ENCODE assay signal across 1 cellular context in the genomic region with DNA sequence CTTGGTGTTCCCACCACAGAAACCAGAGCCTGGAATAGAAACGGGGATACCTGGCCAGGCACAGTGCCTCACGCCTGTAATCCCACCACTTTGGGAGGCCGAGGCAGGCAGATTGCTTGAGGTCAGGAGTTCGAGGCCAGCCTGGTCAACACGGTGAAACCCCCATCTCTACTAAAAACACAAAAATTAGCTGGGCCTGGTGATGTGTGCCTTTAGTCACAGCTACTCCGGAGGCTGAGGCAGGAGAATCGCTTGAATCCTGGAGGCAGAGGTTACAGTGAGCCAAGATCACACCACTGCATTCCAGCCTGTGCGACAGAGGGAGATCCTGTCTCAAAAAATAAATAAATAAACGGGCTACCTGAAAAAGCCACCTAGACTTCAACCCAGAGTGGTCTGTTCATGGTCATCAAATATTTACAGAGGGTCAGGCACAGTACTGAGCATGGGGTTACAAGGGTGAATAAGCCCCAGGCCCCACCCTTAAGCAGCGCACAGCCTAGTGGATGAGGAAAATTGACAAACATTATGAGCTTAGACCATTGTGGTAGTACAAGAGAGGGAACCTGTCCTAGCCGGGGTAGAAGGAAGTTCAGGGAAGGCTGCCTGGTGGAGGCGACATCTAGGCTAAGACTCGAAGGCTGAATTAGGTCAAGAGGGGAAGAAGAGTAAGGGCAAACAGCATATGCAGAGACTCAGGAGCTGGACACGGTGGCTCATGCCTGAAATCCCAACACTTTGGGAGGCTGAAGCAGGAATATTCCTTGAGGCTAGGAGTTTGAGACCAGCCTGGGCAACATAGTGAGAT.
TF ChIP-seq lines count a peak whose summit lies in the region.

No MANE protein-coding gene starts in this region.

TF ChIP-seq in IMR-90, 13 proteins besides CTCF, POLR2A, EP300 and RAD21:
- TF ChIP-seq, protein P1, sequence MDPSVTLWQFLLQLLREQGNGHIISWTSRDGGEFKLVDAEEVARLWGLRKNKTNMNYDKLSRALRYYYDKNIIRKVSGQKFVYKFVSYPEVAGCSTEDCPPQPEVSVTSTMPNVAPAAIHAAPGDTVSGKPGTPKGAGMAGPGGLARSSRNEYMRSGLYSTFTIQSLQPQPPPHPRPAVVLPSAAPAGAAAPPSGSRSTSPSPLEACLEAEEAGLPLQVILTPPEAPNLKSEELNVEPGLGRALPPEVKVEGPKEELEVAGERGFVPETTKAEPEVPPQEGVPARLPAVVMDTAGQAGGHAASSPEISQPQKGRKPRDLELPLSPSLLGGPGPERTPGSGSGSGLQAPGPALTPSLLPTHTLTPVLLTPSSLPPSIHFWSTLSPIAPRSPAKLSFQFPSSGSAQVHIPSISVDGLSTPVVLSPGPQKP (IDR thresholded peaks at IDR 0.05; ENCODE audit: borderline replicate concordance, low read depth, low read length) = no peak
- TF ChIP-seq BHLHE40 (IDR thresholded peaks at IDR 0.05; ENCODE audit: low read depth, low read length) = no peak
- TF ChIP-seq NFE2L2 (IDR thresholded peaks at IDR 0.05; ENCODE audit: low read depth, low read length) = no peak
- TF ChIP-seq RCOR1 (IDR thresholded peaks at IDR 0.05; ENCODE audit: insufficient replicate concordance, low read length) = no peak
TF ChIP-seq in IMR-90: peak in this region for 0.
